Comparison of ENCODE assay signal across 8 cellular contexts in the genomic region with DNA sequence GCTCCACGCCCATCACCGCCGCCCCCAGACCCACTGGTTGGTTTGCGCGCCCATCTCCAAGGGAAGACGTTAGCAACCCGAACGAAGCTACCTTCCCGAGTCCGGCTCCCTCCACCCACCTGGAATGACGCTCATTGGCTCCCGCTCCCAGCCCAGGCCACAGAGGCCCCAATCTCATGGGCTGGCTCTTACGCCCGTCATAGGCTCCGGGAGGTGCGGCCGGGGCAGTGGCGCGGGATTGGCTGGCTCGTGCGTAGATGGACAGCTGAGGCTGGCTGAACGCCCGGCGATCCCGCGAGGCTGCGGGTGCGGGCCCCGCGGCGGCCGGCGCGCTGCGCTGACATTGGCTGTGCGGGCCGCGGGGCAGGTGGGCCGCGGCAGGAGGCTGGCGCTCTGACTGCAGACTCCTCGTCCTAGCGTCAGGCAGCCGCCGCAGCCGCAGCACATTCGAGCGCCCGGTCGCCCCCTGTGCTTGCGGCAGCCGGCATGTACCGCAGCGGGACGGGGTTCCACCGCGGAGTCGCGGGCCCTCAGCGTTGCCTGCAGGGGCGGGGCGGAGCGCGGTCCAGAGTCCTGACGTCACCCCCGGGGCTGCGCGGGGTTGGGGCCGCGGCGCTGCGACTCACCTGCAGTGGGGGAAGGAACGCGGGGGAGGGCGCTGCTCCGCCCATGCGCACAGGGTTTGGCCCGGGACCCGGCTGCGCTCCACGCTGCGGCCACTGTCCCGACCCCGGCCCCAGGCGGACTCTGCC. TPM values are rescaled to one million over a fixed set of nuclear protein-coding genes. Genes with fewer than 3 reads are reported as not detected.
DNase-seq lines count a peak whose midpoint lies in the region; ATAC-seq and TF ChIP-seq lines count a peak whose summit lies in the region.

No MANE protein-coding gene starts in this region.

- H3K27ac Mint-ChIP-seq in progenitor cell of endocrine pancreas, result peak overlapping the region; percentile 99

- intact Hi-C loops in left ventricle myocardium superior (cut with micrococcal nuclease), result no loop called here

- H3K4me1 ChIP-seq in urinary bladder (ENCODE audit: insufficient read depth), result no peaks in the 10 kb centered on the region

- DNase-seq in GM10266 (ENCODE audit: extremely low spot score) (peak; percentile 100), NCI-H1417 (lab: John Stamatoyannopoulos, UW) (peak; percentile 95 to 99 (median 97)), T-helper 1 cell (peak; percentile 60 to 93 (median 75)), left ventricle myocardium superior (peak; percentile 99), progenitor cell of endocrine pancreas (ENCODE audit: low spot score, unreplicated experiment) (peak; percentile 99)

- WGBS in urinary bladder, result under 1% methylated on average over 85 of the region's 85 CpGs

- H3K27me3 Mint-ChIP-seq in progenitor cell of endocrine pancreas, result no peaks in the 10 kb centered on the region

- H3K27ac ChIP-seq in angular gyrus (ENCODE audit: low read depth, low read length) (peak overlapping the region; percentile 80), urinary bladder (ENCODE audit: low read depth) (peak overlapping the region; percentile 4)

- peak overlapping the region; percentile 99 for H3K4me3 Mint-ChIP-seq in progenitor cell of endocrine pancreas (ENCODE audit: low read depth)

- H3K9me3 Mint-ChIP-seq in progenitor cell of endocrine pancreas (ENCODE audit: low read depth), result no peaks in the 10 kb centered on the region

- TF ChIP-seq CTCF in GM10266 (IDR thresholded peaks at IDR 0.05; ENCODE audit: control insufficient read depth, insufficient read depth, low read depth, missing control alignments) (peak; percentile 11), progenitor cell of endocrine pancreas (IDR thresholded peaks at IDR 0.05; ENCODE audit: unreplicated experiment) (peak; percentile 51)

- no peaks in the 10 kb centered on the region for H3K36me3 ChIP-seq in urinary bladder (ENCODE audit: insufficient read depth)

- peak overlapping the region; percentile 72 for H3K4me3 ChIP-seq in urinary bladder (ENCODE audit: low read depth, low read length)

- H3K4me1 Mint-ChIP-seq in progenitor cell of endocrine pancreas (ENCODE audit: low read depth), result peaks cover 24% of the 10 kb centered on the region

- no peaks in the 10 kb centered on the region for H3K36me3 Mint-ChIP-seq in progenitor cell of endocrine pancreas (ENCODE audit: insufficient read depth)

- ATAC-seq in HG02763 (IDR thresholded peaks at IDR 0.05; ENCODE audit: unreplicated experiment) (peak; percentile 94), left ventricle myocardium superior (peak; percentile 97)

RNA-seq across cellular contexts. Expression of gene MYH10, which starts 0.5 kb away (rescaled TPM):
- total RNA-seq in left ventricle myocardium superior (36.6 TPM), progenitor cell of endocrine pancreas (244 and 257 TPM in 2 replicates), urinary bladder (152 TPM)
- polyA plus RNA-seq in urinary bladder, result 21.5 TPM

Comparison
In these comparisons a context has a peak if more than half of its experiments do, and no peak if none do; other contexts are left out.
1. Peak in every context shown above with its lines: DNase-seq, ATAC-seq, H3K4me3 ChIP-seq and H3K27ac ChIP-seq.